ENCODE assay signal across 8 cellular contexts in genomic region chr4:3480528-3481112, GRCh38. TPM values are rescaled to one million over a fixed set of nuclear protein-coding genes. Genes with fewer than 3 reads are reported as not detected.
DNase-seq lines count a peak whose midpoint lies in the region; ATAC-seq, FAIRE-seq and TF ChIP-seq lines count a peak whose summit lies in the region.

No MANE protein-coding gene starts in this region.

- no peaks in the 10 kb centered on the region for H3K36me3 ChIP-seq in upper lobe of right lung

- FAIRE-seq in A549 (lab: Jason Lieb, UNC) (no peak), GM12891 (lab: Jason Lieb, UNC) (peak; percentile 26)

- no peaks in the 10 kb centered on the region for H3K9me3 ChIP-seq in A549
- no peaks in the 10 kb centered on the region for H3K9me3 ChIP-seq in upper lobe of right lung

- TF ChIP-seq EP300 in A549 (IDR thresholded peaks at IDR 0.05) = no peak

- TF ChIP-seq CTCF in A549 (IDR thresholded peaks at IDR 0.05) (peak; percentile 67), upper lobe of right lung (IDR thresholded peaks at IDR 0.05) (peak; percentile 100)

- no peak for TF ChIP-seq POLR2A in A549 (IDR thresholded peaks at IDR 0.05; ENCODE audit: low read length)
- no peak for TF ChIP-seq POLR2A in GM12891 (IDR thresholded peaks at IDR 0.05; ENCODE audit: low read depth, low read length)

- no peaks in the 10 kb centered on the region for H3K36me3 Mint-ChIP-seq in activated naive CD4-positive, alpha-beta T cell treated with anti-CD3 and anti-CD28 coated beads, Interleukin-2, amount 10 ng/mL, durations not matched to agents 7 days and 5 days

- H3K4me1 ChIP-seq in A549 (peaks cover 33% of the 10 kb centered on the region), upper lobe of right lung (peaks cover 14% of the 10 kb centered on the region)

- H3K27me3 Mint-ChIP-seq in activated naive CD4-positive, alpha-beta T cell treated with anti-CD3 and anti-CD28 coated beads, Interleukin-2, amount 10 ng/mL, durations not matched to agents 7 days and 5 days = peaks cover 52% of the 10 kb centered on the region

- peak; percentile 67 to 71 for TF ChIP-seq RAD21 in A549 (conservative IDR thresholded peaks at IDR 0.05 in 1 of 2, IDR thresholded peaks at IDR 0.05 in 1 of 2)

- WGBS in A549 (ENCODE audit: missing lambda C conversion rate) = 30% methylated on average over 9 of the region's 17 CpGs

- H3K4me3 ChIP-seq in A549 (no peak overlapping the region), upper lobe of right lung (no peak overlapping the region)

- peak; percentile 47 to 67 for DNase-seq in A549 (ENCODE audit: low read depth in 1 of 2, low spot score in 1 of 2)
- DNase-seq in GM12891 (ENCODE audit: insufficient read length, low spot score) = peak; percentile 88
- DNase-seq in KG1 (lab: John Stamatoyannopoulos, UW) = peak; percentile 48
- peak; percentile 70 for DNase-seq in SK-N-DZ (ENCODE audit: low spot score)
- DNase-seq in activated naive CD4-positive, alpha-beta T cell treated with anti-CD3 and anti-CD28 coated beads, Interleukin-2, amount 10 ng/mL, durations not matched to agents 7 days and 5 days = peak; percentile 81
- peak; percentile 88 for DNase-seq in Right ventricle myocardium inferior (ENCODE audit: missing footprints)
- DNase-seq in pons (ENCODE audit: low spot score) = peak; percentile 22
- DNase-seq in upper lobe of right lung = peak; percentile 85

- CTCF ChIA-PET in A549 (lab: Yijun Ruan, JAX) = interaction anchor here (0.6 to 3.8 kb wide), 49 partner anchors 9 to 1412 kb away, joined by 3 to 28 read pairs (median 4); partner anchors contain the start of gene DOK7
- CTCF ChIA-PET in activated naive CD4-positive, alpha-beta T cell treated with anti-CD3 and anti-CD28 coated beads, Interleukin-2, amount 10 ng/mL, durations not matched to agents 7 days and 5 days (lab: Charles Lee) = interaction anchor here (0.7 to 2.9 kb wide), 18 partner anchors 9 to 504 kb away, joined by 3 to 17 read pairs (median 4); no protein-coding TSS in a partner anchor

- POLR2A ChIA-PET in A549 (lab: Yijun Ruan, JAX) = no interaction called here

- peak; percentile 37 to 85 for ATAC-seq in A549
- peak; percentile 24 for ATAC-seq in Right ventricle myocardium inferior
- ATAC-seq in upper lobe of right lung = peak; percentile 74

- no peak overlapping the region for H3K27ac Mint-ChIP-seq in activated naive CD4-positive, alpha-beta T cell treated with anti-CD3 and anti-CD28 coated beads, Interleukin-2, amount 10 ng/mL, durations not matched to agents 7 days and 5 days

- no peak overlapping the region for H3K4me3 Mint-ChIP-seq in activated naive CD4-positive, alpha-beta T cell treated with anti-CD3 and anti-CD28 coated beads, Interleukin-2, amount 10 ng/mL, durations not matched to agents 7 days and 5 days

- H3K4me2 ChIP-seq in A549 = 0 out of 3 replicates have a peak overlapping the region, but pooled peaks have one; percentile 14

- H3K4me1 Mint-ChIP-seq in activated naive CD4-positive, alpha-beta T cell treated with anti-CD3 and anti-CD28 coated beads, Interleukin-2, amount 10 ng/mL, durations not matched to agents 7 days and 5 days = no peaks in the 10 kb centered on the region

- H3K9me3 Mint-ChIP-seq in activated naive CD4-positive, alpha-beta T cell treated with anti-CD3 and anti-CD28 coated beads, Interleukin-2, amount 10 ng/mL, durations not matched to agents 7 days and 5 days = no peaks in the 10 kb centered on the region

- intact Hi-C loops in Right ventricle myocardium inferior (cut with DNase I) (loop anchor here (5.0 kb wide), 1 partner anchor 52 kb away; the partner anchor contains the start of gene LRPAP1), upper lobe of right lung (cut with DNase I) (no loop called here)

- H3K27me3 ChIP-seq in upper lobe of right lung = peaks cover 35% of the 10 kb centered on the region

- H3K27ac ChIP-seq in A549 (peak overlapping the region in 1 of 2 experiments; percentile 60; a peak in 2 of 6 replicates), upper lobe of right lung (no peak overlapping the region)

TF ChIP-seq in A549, 52 proteins besides CTCF, POLR2A, EP300 and RAD21:
- TF ChIP-seq JUN (IDR thresholded peaks at IDR 0.05) (no peak), FOSL2 (IDR thresholded peaks at IDR 0.05) (no peak), FOSL2 (CRISPR knock-in tag; IDR thresholded peaks at IDR 0.05) (no peak), SMC3 (IDR thresholded peaks at IDR 0.05) (peak; percentile 64), CBX8 (IDR thresholded peaks at IDR 0.05) (no peak), NPAS2 (CRISPR knock-in tag; IDR thresholded peaks at IDR 0.05; ENCODE audit: borderline replicate concordance) (no peak), CBX2 (IDR thresholded peaks at IDR 0.05; ENCODE audit: borderline replicate concordance, low read depth) (no peak)
TF ChIP-seq in A549: peak in this region for 1.

TF ChIP-seq in GM12891, 5 proteins besides CTCF, POLR2A, EP300 and RAD21:
- TF ChIP-seq POLR2AphosphoS5 (IDR thresholded peaks at IDR 0.05; ENCODE audit: low read depth, low read length) (no peak), SPI1 (IDR thresholded peaks at IDR 0.05; ENCODE audit: low read depth, low read length) (no peak), PAX5 (IDR thresholded peaks at IDR 0.05; ENCODE audit: insufficient read depth, low read length, severe bottlenecking) (no peak), POU2F2 (IDR thresholded peaks at IDR 0.05; ENCODE audit: low read depth, low read length) (no peak), TAF1 (IDR thresholded peaks at IDR 0.05; ENCODE audit: low read depth, low read length) (no peak)

RNA-seq across cellular contexts. Expression of gene DOK7, which starts 17.5 kb away (rescaled TPM):
- polyA plus RNA-seq in A549 (2011; rRNA removed) = 0.12 and 0.17 TPM in 2 replicates
- 0.09 and 0.13 TPM in 2 replicates for polyA plus RNA-seq in A549 (2012; cell fraction: cytosol; rRNA removed)
- 0.29 and 0.36 TPM in 2 replicates for polyA plus RNA-seq in A549 (2012; cell fraction: nucleus; rRNA removed)
- polyA plus RNA-seq in A549 (2017; fragmentation: RNase III; extraction: RNeasy Plus Mini Kit Qiagen cat#74134 plus additional on column Dnase treatment) = 0.15 to 0.21 TPM (median 0.21 TPM) in 3 replicates
- 0.10 and 0.17 TPM in 2 replicates for polyA minus RNA-seq in A549 (2011; rRNA and poly(A)+ RNA removed)
- 0.98 TPM for polyA plus RNA-seq in GM12891 (2012; ENCODE audit: low read depth, missing spikeins)
- 0.35 and 0.43 TPM in 2 replicates for polyA plus RNA-seq in SK-N-DZ (2014; cell fraction: cytosol; rRNA removed)
- 0.31 TPM in 1 of 2 replicates, not detected in the other for polyA plus RNA-seq in SK-N-DZ (2014; cell fraction: nucleus; rRNA removed)
- total RNA-seq in Right ventricle myocardium inferior = 35.5 TPM
- 3.6 TPM for total RNA-seq in upper lobe of right lung

RNA-seq across cellular contexts. Expression of gene HGFAC, which starts 38.9 kb away (rescaled TPM):
- 0.09 TPM in 1 of 2 replicates, not detected in the other for polyA plus RNA-seq in A549 (2011; rRNA removed)
- polyA plus RNA-seq in A549 (2012; cell fraction: cytosol; rRNA removed) = 0.11 and 0.23 TPM in 2 replicates
- 2.8 and 4.1 TPM in 2 replicates for polyA plus RNA-seq in A549 (2012; cell fraction: nucleus; rRNA removed)
- polyA plus RNA-seq in A549 (2017; fragmentation: RNase III; extraction: RNeasy Plus Mini Kit Qiagen cat#74134 plus additional on column Dnase treatment) = 0.20 to 0.25 TPM (median 0.24 TPM) in 3 replicates
- not detected in 2 replicates for polyA minus RNA-seq in A549 (2011; rRNA and poly(A)+ RNA removed)
- not detected for polyA plus RNA-seq in GM12891 (2012; ENCODE audit: low read depth, missing spikeins)
- 0.10 TPM in 1 of 2 replicates, not detected in the other for polyA plus RNA-seq in SK-N-DZ (2014; cell fraction: cytosol; rRNA removed)
- polyA plus RNA-seq in SK-N-DZ (2014; cell fraction: nucleus; rRNA removed) = 1.2 and 3.6 TPM in 2 replicates
- total RNA-seq in Right ventricle myocardium inferior = 1.5 TPM
- 1.2 TPM for total RNA-seq in upper lobe of right lung

RNA-seq across cellular contexts. Expression of gene LRPAP1, which starts 51.6 kb away (rescaled TPM):
- polyA plus RNA-seq in A549 (2011; rRNA removed) = 60.7 and 64.3 TPM in 2 replicates
- polyA plus RNA-seq in A549 (2012; cell fraction: cytosol; rRNA removed) = 85.6 and 89.7 TPM in 2 replicates
- 100 and 139 TPM in 2 replicates for polyA plus RNA-seq in A549 (2012; cell fraction: nucleus; rRNA removed)
- 79.1 to 81.1 TPM (median 80.1 TPM) in 3 replicates for polyA plus RNA-seq in A549 (2017; fragmentation: RNase III; extraction: RNeasy Plus Mini Kit Qiagen cat#74134 plus additional on column Dnase treatment)
- 16.5 and 22.0 TPM in 2 replicates for polyA minus RNA-seq in A549 (2011; rRNA and poly(A)+ RNA removed)
- 46.7 TPM for polyA plus RNA-seq in GM12891 (2012; ENCODE audit: low read depth, missing spikeins)
- polyA plus RNA-seq in SK-N-DZ (2014; cell fraction: cytosol; rRNA removed) = 40.9 and 43.3 TPM in 2 replicates
- polyA plus RNA-seq in SK-N-DZ (2014; cell fraction: nucleus; rRNA removed) = 27.2 and 40.4 TPM in 2 replicates
- total RNA-seq in Right ventricle myocardium inferior = 286 TPM
- 195 TPM for total RNA-seq in upper lobe of right lung

Comparison
In these comparisons a context has a peak if more than half of its experiments do, and no peak if none do; other contexts are left out.
1. ATAC-seq: peak in every context shown above with its lines; median percentile 74 in upper lobe of right lung; 61 in A549; 24 in Right ventricle myocardium inferior.
2. DNase-seq: peak in every context shown above with its lines; median percentile 88 in GM12891; 88 in Right ventricle myocardium inferior; 85 in upper lobe of right lung; 81 in activated naive CD4-positive, alpha-beta T cell treated with anti-CD3 and anti-CD28 coated beads, Interleukin-2, amount 10 ng/mL, durations not matched to agents 7 days and 5 days; 70 in SK-N-DZ; 57 in A549; 48 in KG1; 22 in pons.